ENCODE assay signal across 20 cellular contexts in the genomic region with DNA sequence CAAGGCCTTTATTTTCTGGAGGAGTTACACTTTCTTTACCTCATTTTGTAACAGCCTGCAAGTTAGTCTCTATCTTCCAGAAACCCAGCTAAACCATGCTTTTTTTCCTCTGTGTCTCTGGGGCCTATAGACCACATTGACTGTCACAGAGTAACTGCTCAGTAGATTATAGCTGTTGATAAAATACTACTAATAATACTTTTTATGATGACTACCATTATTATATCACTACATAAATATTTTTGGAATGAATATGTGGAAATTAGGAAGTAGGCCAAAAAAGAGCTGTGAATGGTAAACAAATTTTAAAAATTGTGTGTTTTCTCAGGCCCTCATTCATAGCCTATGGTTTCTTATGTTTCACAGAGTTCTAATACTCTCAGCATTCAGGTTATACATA.
DNase-seq lines count a peak whose midpoint lies in the region; ATAC-seq and TF ChIP-seq lines count a peak whose summit lies in the region.
"Had no signal": no experiment of that assay in that cellular context is flagged by ENCODE, and none has a peak within 500 bp of the region (broad histone marks: within the 10 kb centered on the region; RNA-seq: fewer than 3 reads in every experiment).

No MANE protein-coding gene starts in this region.

- no peaks in the 10 kb centered on the region for H3K79me2 ChIP-seq in ACC112 (ENCODE audit: control insufficient read depth, insufficient read depth, low read length, unreplicated experiment)
- H3K79me2 ChIP-seq in HCT116 (ENCODE audit: insufficient read depth, low read length), result no peaks in the 10 kb centered on the region
- H3K79me2 ChIP-seq in fibroblast of lung (ENCODE audit: control insufficient read depth, insufficient read depth, low read length), result no peaks in the 10 kb centered on the region

- H3K4me2 ChIP-seq in HCT116 (ENCODE audit: low read length), result no peak overlapping the region
- peak overlapping the region; percentile 19 for H3K4me2 ChIP-seq in fibroblast of lung (ENCODE audit: extremely low read depth, insufficient read depth, low read length)
- H3K4me2 ChIP-seq: GM23338, KMS-11 had no signal

- H3K9me3 ChIP-seq in HCT116 (ENCODE audit: control insufficient read depth in 1 of 2, insufficient read depth in 1 of 2, low read depth in 1 of 2, low read length in 2 of 2) (no peaks in the 10 kb centered on the region), fibroblast of lung (ENCODE audit: control insufficient read depth, insufficient read depth, low read depth, low read length) (no peaks in the 10 kb centered on the region)
- H3K9me3 ChIP-seq: BE2C, HAP-1, Peyer's patch, SJCRH30 had no signal

- no peaks in the 10 kb centered on the region for H4K20me1 ChIP-seq in HCT116 (ENCODE audit: insufficient read depth)
- H4K20me1 ChIP-seq in fibroblast of lung (ENCODE audit: control insufficient read depth, extremely low read depth, insufficient read depth, low read length), result no peaks in the 10 kb centered on the region

- no peaks in the 10 kb centered on the region for H3K27me3 ChIP-seq in ACC112 (ENCODE audit: insufficient read depth, low read length)
- no peaks in the 10 kb centered on the region for H3K27me3 ChIP-seq in HCT116 (ENCODE audit: insufficient read depth, low read length)
- no peaks in the 10 kb centered on the region for H3K27me3 ChIP-seq in fibroblast of lung (ENCODE audit: control insufficient read depth, insufficient read depth, low read length)
- H3K27me3 ChIP-seq: BE2C, Peyer's patch had no signal

- DNase-seq in HCT116 (ENCODE audit: low read depth, low spot score) (no peak), fibroblast of lung (ENCODE audit: low read depth in 2 of 2) (peak in 1 of 2 donors; percentile 57), NCI-H226 (no peak)
- no peak for DNase-seq in stimulated activated naive CD4-positive, alpha-beta T cell (lab: John Stamatoyannopoulos, UW)
- DNase-seq in activated CD4-positive, alpha-beta T cell treated with anti-CD3 and anti-CD28 coated beads for 4 hours, result no peak
- DNase-seq: 8988T, BE2C, NCI-H1092 treated with DMSO at 0.1 percent for 48 hours, NCI-H146, NCI-H2029, NCI-H2227 treated with DMSO at 0.1 percent for 48 hours, NCI-H748 treated with DMSO at 0.1 percent for 48 hours, Peyer's patch, SJCRH30 had no signal

- H3K4me1 ChIP-seq in ACC112 (ENCODE audit: control insufficient read depth, insufficient read depth, low read length, unreplicated experiment) (peaks cover 47% of the 10 kb centered on the region), HCT116 (ENCODE audit: control insufficient read depth in 1 of 2, insufficient read depth in 2 of 2, low read length in 2 of 2) (peaks cover 0 to 20% of the 10 kb centered on the region in 2 experiments; a peak in 2 of 4 replicates), fibroblast of lung (ENCODE audit: control insufficient read depth, extremely low read depth, insufficient read depth, low read length) (peaks cover 14% of the 10 kb centered on the region)
- H3K4me1 ChIP-seq: BE2C, HAP-1, Peyer's patch, SJCRH30 had no signal

- CTCF ChIA-PET in HCT116 (lab: Charles Lee), result no interaction called here

- no peak for TF ChIP-seq CTCF in HCT116 (IDR thresholded peaks at IDR 0.05 in 2 of 3, conservative IDR thresholded peaks at IDR 0.05 in 1 of 3; ENCODE audit: borderline replicate concordance in 1 of 3, insufficient read depth in 1 of 3, low read depth in 2 of 3, low read length in 2 of 3)
- TF ChIP-seq CTCF in fibroblast of lung (conservative IDR thresholded peaks at IDR 0.05 in 1 of 2, IDR thresholded peaks at IDR 0.05 in 1 of 2; ENCODE audit: low read depth in 1 of 2, low read length in 2 of 2), result no peak

- POLR2A ChIA-PET in HCT116 (lab: Charles Lee), result no interaction called here

- H3K36me3 ChIP-seq in ACC112 (ENCODE audit: insufficient read depth, low read length) (no peaks in the 10 kb centered on the region; the same call in 1 of the 2 replicates), HCT116 (ENCODE audit: control insufficient read depth in 1 of 2, insufficient read depth in 2 of 2, low read length in 2 of 2) (no peaks in the 10 kb centered on the region), fibroblast of lung (ENCODE audit: control insufficient read depth, insufficient read depth, low read length) (no peaks in the 10 kb centered on the region)
- H3K36me3 ChIP-seq: BE2C, HAP-1, Peyer's patch, SJCRH30 had no signal

- ATAC-seq in HCT116, result no peak
- peak; percentile 44; the same call in 2 of the 3 replicates for ATAC-seq in SK-N-SH treated with all-trans-retinoic acid at 6 μM for 48 hours
- ATAC-seq: GM12878, GM23338 had no signal

- no peak overlapping the region for H3K4me3 ChIP-seq in ACC112 (ENCODE audit: low read depth, low read length)
- H3K4me3 ChIP-seq in HCT116 (replicated peaks in 1 of 2; ENCODE audit: low read depth in 1 of 2, low read length in 2 of 2), result no peak overlapping the region
- H3K4me3 ChIP-seq in fibroblast of lung (replicated peaks in 1 of 4; ENCODE audit: control extremely low read depth in 1 of 4, insufficient read depth in 1 of 4, low read depth in 3 of 4, low read length in 4 of 4), result no peak overlapping the region
- H3K4me3 ChIP-seq: GM12878, GM23338, HAP-1, Peyer's patch, SJCRH30 had no signal

- no TSS peak for BruUV-seq in HCT116 (replicated peaks; lab: Mats Ljungman, UMichigan)

- RAD21 ChIA-PET in HCT116 (lab: Charles Lee; ENCODE audit: low non-redundant PET in 1 of 2, low total read pairs in 2 of 2, uncharacterized antibody in 2 of 2, unreplicated experiment in 2 of 2), result no interaction called here

- intact Hi-C loops in HCT116 (cut with micrococcal nuclease), result no loop called here

- H3K27ac ChIP-seq in ACC112 (ENCODE audit: low read depth, low read length) (peak overlapping the region; percentile 97), HCT116 (ENCODE audit: low read depth, low read length) (no peak overlapping the region), fibroblast of lung (ENCODE audit: insufficient read depth, low read length) (peak overlapping the region; percentile 36)
- H3K27ac ChIP-seq: KMS-11, Peyer's patch, SJCRH30 had no signal

- no peak for TF ChIP-seq POLR2A in HCT116 (IDR thresholded peaks at IDR 0.05; ENCODE audit: borderline replicate concordance, extremely low read depth, insufficient read depth, insufficient read length)

- no peak for TF ChIP-seq RAD21 in HCT116 (IDR thresholded peaks at IDR 0.05; ENCODE audit: low read depth)

- H2AFZ ChIP-seq in ACC112 (ENCODE audit: low read length, unreplicated experiment) (no peak overlapping the region), HCT116 (ENCODE audit: low read depth, low read length, poor library complexity, severe bottlenecking) (peak overlapping the region; percentile 66), fibroblast of lung (ENCODE audit: low read length) (no peak overlapping the region)
- H2AFZ ChIP-seq: GM23338 had no signal

- H3K9ac ChIP-seq in HCT116 (ENCODE audit: low read length) (no peak overlapping the region), fibroblast of lung (ENCODE audit: insufficient read depth, low read length) (no peak overlapping the region)
- H3K9ac ChIP-seq: KMS-11 had no signal

- no peaks in the 10 kb centered on the region for H3K9me2 ChIP-seq in HCT116 (ENCODE audit: insufficient read depth)

TF ChIP-seq in HCT116, 20 proteins besides CTCF, POLR2A, EP300 and RAD21 (continues in another document):
- no peak for TF ChIP-seq SP1 (IDR thresholded peaks at IDR 0.05; ENCODE audit: low read depth)
- TF ChIP-seq, protein P1, sequence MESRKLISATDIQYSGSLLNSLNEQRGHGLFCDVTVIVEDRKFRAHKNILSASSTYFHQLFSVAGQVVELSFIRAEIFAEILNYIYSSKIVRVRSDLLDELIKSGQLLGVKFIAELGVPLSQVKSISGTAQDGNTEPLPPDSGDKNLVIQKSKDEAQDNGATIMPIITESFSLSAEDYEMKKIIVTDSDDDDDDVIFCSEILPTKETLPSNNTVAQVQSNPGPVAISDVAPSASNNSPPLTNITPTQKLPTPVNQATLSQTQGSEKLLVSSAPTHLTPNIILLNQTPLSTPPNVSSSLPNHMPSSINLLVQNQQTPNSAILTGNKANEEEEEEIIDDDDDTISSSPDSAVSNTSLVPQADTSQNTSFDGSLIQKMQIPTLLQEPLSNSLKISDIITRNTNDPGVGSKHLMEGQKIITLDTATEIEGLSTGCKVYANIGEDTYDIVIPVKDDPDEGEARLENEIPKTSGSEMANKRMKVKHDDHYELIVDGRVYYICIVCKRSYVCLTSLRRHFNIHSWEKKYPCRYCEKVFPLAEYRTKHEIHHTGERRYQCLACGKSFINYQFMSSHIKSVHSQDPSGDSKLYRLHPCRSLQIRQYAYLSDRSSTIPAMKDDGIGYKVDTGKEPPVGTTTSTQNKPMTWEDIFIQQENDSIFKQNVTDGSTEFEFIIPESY (IDR thresholded peaks at IDR 0.05; ENCODE audit: extremely low read depth, insufficient replicate concordance, low read length), result no peak
- no peak for TF ChIP-seq EZH2phosphoT487 (IDR thresholded peaks at IDR 0.05; ENCODE audit: borderline replicate concordance)
- TF ChIP-seq, protein P2, sequence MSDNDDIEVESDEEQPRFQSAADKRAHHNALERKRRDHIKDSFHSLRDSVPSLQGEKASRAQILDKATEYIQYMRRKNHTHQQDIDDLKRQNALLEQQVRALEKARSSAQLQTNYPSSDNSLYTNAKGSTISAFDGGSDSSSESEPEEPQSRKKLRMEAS (IDR thresholded peaks at IDR 0.05), result no peak

TF ChIP-seq in SK-N-SH treated with all-trans-retinoic acid at 6 μM for 48 hours, 23 proteins besides CTCF, POLR2A, EP300 and RAD21:
- TF ChIP-seq SNAI2 (CRISPR knock-in tag; IDR thresholded peaks at IDR 0.05), result no peak
- TF ChIP-seq ZC3H10 (CRISPR knock-in tag; IDR thresholded peaks at IDR 0.05), result no peak
